In the genomic region with DNA sequence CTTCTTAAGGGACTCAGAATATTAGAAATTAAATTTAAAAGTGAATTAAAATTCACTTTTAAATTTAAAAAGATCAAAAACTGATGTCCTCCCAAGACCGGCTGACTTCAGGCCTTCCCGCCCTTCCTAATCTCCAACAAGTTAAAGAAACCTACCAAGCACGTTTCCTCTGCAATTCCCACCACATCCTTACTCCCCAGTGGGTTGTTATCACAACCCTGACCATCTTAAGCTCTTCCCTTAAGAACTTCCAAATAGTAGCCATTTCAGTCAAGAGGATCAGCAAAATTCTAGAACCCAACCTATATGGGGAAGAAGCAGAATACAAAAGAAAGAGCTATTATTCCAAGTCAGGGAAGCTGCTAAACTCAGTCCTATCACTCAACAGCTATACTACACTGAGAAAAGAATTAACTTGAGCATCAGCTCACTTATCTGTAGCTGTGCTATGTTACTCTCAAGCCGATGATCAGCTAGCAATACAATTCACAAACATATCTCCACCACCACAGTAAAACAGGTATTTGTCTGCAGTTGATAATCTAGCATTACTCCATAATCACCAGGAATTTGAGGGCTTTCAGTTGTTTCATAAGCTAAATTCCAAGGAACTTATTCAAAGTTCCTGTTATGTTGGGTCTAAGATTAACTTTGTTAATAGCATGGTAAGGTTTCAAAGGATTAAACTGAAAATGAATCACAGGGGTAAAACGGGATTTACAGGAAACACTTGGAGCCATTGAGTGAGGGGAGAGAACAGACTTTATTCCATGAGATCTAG, we compare ENCODE assay signal across 16 cellular contexts. TPM values are rescaled to one million over a fixed set of nuclear protein-coding genes. Genes with fewer than 3 reads are reported as not detected.
A peak's percentile ranks its signal among the peaks of the same experiment; 100 is the strongest.
DNase-seq lines count a peak whose midpoint lies in the region; ATAC-seq and TF ChIP-seq lines count a peak whose summit lies in the region.
"Had no signal": no experiment of that assay in that cellular context is flagged by ENCODE, and none has a peak within 500 bp of the region (broad histone marks: within the 10 kb centered on the region; RNA-seq: fewer than 3 reads in every experiment).

No MANE protein-coding gene starts in this region.

- H4K20me1 ChIP-seq in GM23248 (ENCODE audit: insufficient read depth): no peaks in the 10 kb centered on the region

- peaks cover 16% of the 10 kb centered on the region for H3K36me3 Mint-ChIP-seq in activated T-cell treated with anti-CD3 and anti-CD28 coated beads, Interleukin-2, amount 50 U/mL, for 4 hours (ENCODE audit: insufficient read depth)

- H3K4me1 Mint-ChIP-seq in activated T-cell treated with anti-CD3 and anti-CD28 coated beads, Interleukin-2, amount 50 U/mL, for 4 hours (ENCODE audit: low read depth): peaks cover 12% of the 10 kb centered on the region

- no peak for TF ChIP-seq EP300 in tibial nerve (IDR thresholded peaks at IDR 0.05)

- H3K79me2 ChIP-seq in GM23248 (ENCODE audit: insufficient read depth): peaks cover 59% of the 10 kb centered on the region

- H3K9me3 Mint-ChIP-seq in activated T-cell treated with anti-CD3 and anti-CD28 coated beads, Interleukin-2, amount 50 U/mL, for 4 hours: no peaks in the 10 kb centered on the region

- H3K9me3 ChIP-seq in GM23248 (ENCODE audit: low read depth) (no peaks in the 10 kb centered on the region), tibial nerve (no peaks in the 10 kb centered on the region)

- H3K27ac ChIP-seq in GM23248 (peak overlapping the region; percentile 77), tibial nerve (no peak overlapping the region)

- peaks cover 19% of the 10 kb centered on the region for H3F3A ChIP-seq in GM23248 (ENCODE audit: insufficient read depth)

- no peaks in the 10 kb centered on the region for H3K27me3 Mint-ChIP-seq in activated T-cell treated with anti-CD3 and anti-CD28 coated beads, Interleukin-2, amount 50 U/mL, for 4 hours (ENCODE audit: low read depth)

- H3K4me1 ChIP-seq in GM23248 (ENCODE audit: insufficient read depth) (peaks cover 24% of the 10 kb centered on the region), tibial nerve (peaks cover 0 to 25% (median 0%) of the 10 kb centered on the region in 4 donors)

- peak overlapping the region; percentile 40 for H3K9ac ChIP-seq in GM23248

- TF ChIP-seq POLR2A in tibial nerve (IDR thresholded peaks at IDR 0.05): no peak

- H3K36me3 ChIP-seq in GM23248 (ENCODE audit: low read depth) (no peaks in the 10 kb centered on the region), tibial nerve (peaks cover 0 to 8% (median 0%) of the 10 kb centered on the region in 3 donors)

- no peak overlapping the region for H3K4me3 Mint-ChIP-seq in activated T-cell treated with anti-CD3 and anti-CD28 coated beads, Interleukin-2, amount 50 U/mL, for 4 hours

- H3K4me3 ChIP-seq in GM23248 (peak overlapping the region; percentile 40), fibroblast of mammary gland (ENCODE audit: control insufficient read depth, low read depth, low read length) (no peak overlapping the region), tibial nerve (no peak overlapping the region)

- no peaks in the 10 kb centered on the region for H3K27me3 ChIP-seq in GM23248 (replicated peaks; ENCODE audit: insufficient read depth)
- no peaks in the 10 kb centered on the region for H3K27me3 ChIP-seq in tibial nerve

- DNase-seq in GM23248 (peak; percentile 75), amniotic epithelial cell (ENCODE audit: low read depth) (peak; percentile 97), fibroblast of mammary gland (ENCODE audit: low read depth) (peak; percentile 38), renal cortical epithelial cell (ENCODE audit: low read depth) (peak; percentile 96), SK-N-DZ (ENCODE audit: low spot score) (no peak), tibial nerve (ENCODE audit: low spot score in 2 of 2) (no peak), GM19240 (ENCODE audit: insufficient read length, low spot score) (no peak)
- DNase-seq in activated T-cell treated with anti-CD3 and anti-CD28 coated beads, Interleukin-2, amount 50 U/mL, for 4 hours: no peak
- DNase-seq: activated CD4-positive, alpha-beta T cell treated with anti-CD3 and anti-CD28 coated beads, Interleukin-2, amount 50 U/mL, for 48 hours; COR-L47; cortex of kidney; KG1; NCI-H1930; substantia nigra had no signal

- in situ Hi-C loops in GM23248 (cut with MboI): no loop called here

- TF ChIP-seq CTCF in fibroblast of mammary gland (conservative IDR thresholded peaks at IDR 0.05; ENCODE audit: control insufficient read depth, insufficient read depth, low read depth, low read length) (no peak), tibial nerve (IDR thresholded peaks at IDR 0.05) (no peak)

- WGBS in GM23248 (ENCODE audit: low coverage in 1 of 2, low lambda C conversion rate in 2 of 2, missing lambda C conversion rate in 2 of 2), 2 experiments: 71 to 75% methylated on average over 5 of the region's 5 CpGs
- 84 to 85% methylated on average over 5 of the region's 5 CpGs for WGBS in tibial nerve, 2 donors

- no peaks in the 10 kb centered on the region for H3K9me2 ChIP-seq in GM23248 (ENCODE audit: insufficient read depth)

- no peak for ATAC-seq in activated T-cell treated with anti-CD3 and anti-CD28 coated beads, Interleukin-2, amount 50 U/mL, for 4 hours

- H3K4me2 ChIP-seq in GM23248 (ENCODE audit: unreplicated experiment): peak overlapping the region; percentile 68

- H2AFZ ChIP-seq in GM23248: peak overlapping the region; percentile 63

RNA-seq across cellular contexts. Expression of a gene that starts 14.3 kb away (rescaled TPM):
- total RNA-seq in GM23248 (2014; rRNA removed; shearing (Covaris generic)): 14.0 and 14.7 TPM in 2 replicates
- polyA plus RNA-seq in GM23248 (2016; fragmentation: Nextera tagmentation; extraction: Ambion mirVana): 16.1 and 17.1 TPM in 2 replicates
- total RNA-seq in renal cortical epithelial cell (12.0 and 93.6 TPM in 2 replicates), tibial nerve (10 to 100 TPM; 34.9 to 61.2 (median 45.0) TPM)
- 39.3 and 40.4 TPM in 2 replicates for polyA plus RNA-seq in SK-N-DZ (2014; cell fraction: cytosol; rRNA removed)
- polyA plus RNA-seq in SK-N-DZ (2014; cell fraction: nucleus; rRNA removed): 194 and 278 TPM in 2 replicates
- 10 to 100 TPM; 10.0 to 12.5 (median 12.4) TPM for total RNA-seq in activated T-cell treated with anti-CD3 and anti-CD28 coated beads, Interleukin-2, amount 50 U/mL, for 4 hours

RNA-seq across cellular contexts. Expression of a gene that starts 28.2 kb away (rescaled TPM):
- total RNA-seq in GM23248 (2014; rRNA removed; shearing (Covaris generic)): not detected in 2 replicates
- polyA plus RNA-seq in GM23248 (2016; fragmentation: Nextera tagmentation; extraction: Ambion mirVana): not detected in 2 replicates
- total RNA-seq in renal cortical epithelial cell: 0.10 TPM in 1 of 2 replicates, not detected in the other
- not detected in 2 replicates for polyA plus RNA-seq in SK-N-DZ (2014; cell fraction: cytosol; rRNA removed)
- polyA plus RNA-seq in SK-N-DZ (2014; cell fraction: nucleus; rRNA removed): not detected in 2 replicates
- total RNA-seq in activated T-cell treated with anti-CD3 and anti-CD28 coated beads, Interleukin-2, amount 50 U/mL, for 4 hours: not detected
- not detected for total RNA-seq in tibial nerve
- total RNA-seq: mononuclear cell; T-helper 2 cell treated with Interferon-gamma antibody and Interleukin-4, amounts not matched to agents 100 ng/mL and 5 ng/mL, for 36 hours had no signal

RNA-seq across cellular contexts. Expression of a gene that starts 49.5 kb away (rescaled TPM):
- total RNA-seq in GM23248 (2014; rRNA removed; shearing (Covaris generic)): not detected in 2 replicates
- polyA plus RNA-seq in GM23248 (2016; fragmentation: Nextera tagmentation; extraction: Ambion mirVana): not detected in 2 replicates
- total RNA-seq in renal cortical epithelial cell (not detected in 2 replicates), tibial nerve (not detected)
- not detected in 2 replicates for polyA plus RNA-seq in SK-N-DZ (2014; cell fraction: cytosol; rRNA removed)
- polyA plus RNA-seq in SK-N-DZ (2014; cell fraction: nucleus; rRNA removed): not detected in 2 replicates
- total RNA-seq in activated T-cell treated with anti-CD3 and anti-CD28 coated beads, Interleukin-2, amount 50 U/mL, for 4 hours: not detected
- total RNA-seq: mononuclear cell; T-helper 2 cell treated with Interferon-gamma antibody and Interleukin-4, amounts not matched to agents 100 ng/mL and 5 ng/mL, for 36 hours had no signal

Comparison
In these comparisons a context has a peak if more than half of its experiments do, and no peak if none do; other contexts are left out.
1. DNase-seq: peak in GM23248 (single experiment), amniotic epithelial cell (single experiment), fibroblast of mammary gland (single experiment) and renal cortical epithelial cell (single experiment); none in SK-N-DZ (single experiment), activated T-cell treated with anti-CD3 and anti-CD28 coated beads, Interleukin-2, amount 50 U/mL, for 4 hours (single experiment), tibial nerve (0 of 2) and GM19240 (single experiment).